Comparison of ENCODE assay signal across 22 cellular contexts in the genomic region with DNA sequence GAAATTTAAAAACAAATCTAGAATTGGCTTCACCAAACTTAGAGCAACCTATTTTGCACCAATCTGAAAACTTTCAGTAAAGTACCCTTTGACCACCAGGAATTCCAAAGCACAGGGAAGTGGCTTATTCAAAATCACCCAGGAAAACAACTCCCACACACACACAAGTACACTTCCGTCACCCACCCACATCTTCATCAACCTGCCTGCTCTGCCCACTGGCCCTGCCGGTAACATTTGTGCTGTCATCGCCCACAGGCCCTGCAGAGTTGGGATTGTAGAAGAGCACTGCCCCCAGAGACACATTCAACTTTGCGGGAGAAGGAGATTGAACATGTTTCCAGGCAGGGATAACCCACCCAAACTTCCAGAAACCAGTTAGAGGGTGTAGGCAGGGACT. TPM values are rescaled to one million over a fixed set of nuclear protein-coding genes. Genes with fewer than 3 reads are reported as not detected.
DNase-seq lines count a peak whose midpoint lies in the region; ATAC-seq and TF ChIP-seq lines count a peak whose summit lies in the region.
"Had no signal": no experiment of that assay in that cellular context is flagged by ENCODE, and none has a peak within 500 bp of the region (broad histone marks: within the 10 kb centered on the region; RNA-seq: fewer than 3 reads in every experiment).

No MANE protein-coding gene starts in this region.

- ATAC-seq in activated CD8-positive, alpha-beta T cell treated with anti-CD3 and anti-CD28 coated beads for 36 hours = no peak
- ATAC-seq: effector memory CD8-positive, alpha-beta T cell; upper lobe of right lung had no signal

- H3K36me3 ChIP-seq in thyroid gland = no peaks in the 10 kb centered on the region
- H3K36me3 ChIP-seq: sigmoid colon, upper lobe of right lung had no signal

- DNase-seq in stimulated activated CD4-positive, alpha-beta T cell treated with anti-CD3 and anti-CD28 coated beads, Interleukin-2, amount 100 ng/mL, for 24 hours = peak; percentile 24 to 44
- no peak for DNase-seq in stimulated activated CD4-positive, alpha-beta T cell treated with anti-CD3 and anti-CD28 coated beads, Interleukin-1b, Interleukin-23, amount 100 ng/mL, for 48 hours
- DNase-seq in activated CD8-positive, alpha-beta T cell treated with anti-CD3 and anti-CD28 coated beads for 36 hours = peak; percentile 53
- DNase-seq in fibroblast of mammary gland (ENCODE audit: low read depth) = peak; percentile 25
- peak; percentile 52 to 69 for DNase-seq in thyroid gland
- DNase-seq in effector CD8-positive, alpha-beta T cell (lab: John Stamatoyannopoulos, UW) = no peak
- DNase-seq in amygdala (lab: John Stamatoyannopoulos, UW) = no peak
- DNase-seq: activated CD8-positive, alpha-beta memory T cell treated with anti-CD3 and anti-CD28 coated beads for 24 hours; aorta; central memory CD4-positive, alpha-beta T cell; DMS79; effector memory CD8-positive, alpha-beta T cell; MM.1S; naive B cell; NCI-H146; NCI-H2171 treated with DMSO at 0.1 percent for 48 hours; NCI-H526; sigmoid colon; upper lobe of right lung had no signal

- peak overlapping the region in 1 of 3 donors; percentile 32 for H3K27ac ChIP-seq in thyroid gland
- H3K27ac ChIP-seq: parathyroid adenoma, sigmoid colon, upper lobe of right lung had no signal

- TF ChIP-seq CTCF in activated CD8-positive, alpha-beta T cell treated with anti-CD3 and anti-CD28 coated beads for 36 hours (IDR thresholded peaks at IDR 0.05) = no peak
- TF ChIP-seq CTCF in fibroblast of mammary gland (conservative IDR thresholded peaks at IDR 0.05; ENCODE audit: control insufficient read depth, insufficient read depth, low read depth, low read length) = no peak
- no peak for TF ChIP-seq CTCF in thyroid gland (IDR thresholded peaks at IDR 0.05)

- TF ChIP-seq POLR2A in thyroid gland (IDR thresholded peaks at IDR 0.05) = no peak

- H3K27me3 Mint-ChIP-seq in activated CD8-positive, alpha-beta T cell treated with anti-CD3 and anti-CD28 coated beads for 36 hours = no peaks in the 10 kb centered on the region
- H3K27me3 Mint-ChIP-seq: effector memory CD8-positive, alpha-beta T cell had no signal

- intact Hi-C loops in activated CD8-positive, alpha-beta T cell treated with anti-CD3 and anti-CD28 coated beads for 36 hours (cut with micrococcal nuclease) = no loop called here
- intact Hi-C loops in thyroid gland (cut with DNase I) = loop anchor here (10.0 kb wide), 2 partner anchors 139 to 169 kb away; no protein-coding TSS in a partner anchor

- H3K4me1 ChIP-seq in thyroid gland = peaks cover 16 to 30% of the 10 kb centered on the region in 2 donors

- H3K9me3 ChIP-seq in thyroid gland = no peaks in the 10 kb centered on the region
- H3K9me3 ChIP-seq: sigmoid colon, upper lobe of right lung had no signal

- no peaks in the 10 kb centered on the region for H3K9me3 Mint-ChIP-seq in activated CD8-positive, alpha-beta T cell treated with anti-CD3 and anti-CD28 coated beads for 36 hours
- H3K9me3 Mint-ChIP-seq: activated T-helper 2 cell treated with anti-CD3 and anti-CD28 coated beads, Interferon-gamma antibody, Interleukin-2, Interleukin-4, amounts not matched to agents 10 μg/mL and 5 μg/mL and 100 μg/mL, durations not matched to agents 14 hours and 24 hours and 36 hours; effector memory CD8-positive, alpha-beta T cell; naive B cell had no signal

- peaks cover 19% of the 10 kb centered on the region for H3K4me1 Mint-ChIP-seq in activated CD8-positive, alpha-beta T cell treated with anti-CD3 and anti-CD28 coated beads for 36 hours (ENCODE audit: low read depth)

- POLR2A ChIA-PET in activated CD8-positive, alpha-beta T cell treated with anti-CD3 and anti-CD28 coated beads for 36 hours (lab: Charles Lee) = interaction anchor here (1.0 kb wide), 1 partner anchor 21 kb away, joined by 4 read pairs; no protein-coding TSS in a partner anchor

- peak overlapping the region; percentile 60 for H3K27ac Mint-ChIP-seq in activated CD8-positive, alpha-beta T cell treated with anti-CD3 and anti-CD28 coated beads for 36 hours
- H3K27ac Mint-ChIP-seq: activated T-helper 2 cell treated with anti-CD3 and anti-CD28 coated beads, Interferon-gamma antibody, Interleukin-2, Interleukin-4, amounts not matched to agents 10 μg/mL and 5 μg/mL and 100 μg/mL, durations not matched to agents 14 hours and 24 hours and 36 hours had no signal

- H3K4me3 ChIP-seq in fibroblast of mammary gland (ENCODE audit: control insufficient read depth, low read depth, low read length) (no peak overlapping the region), thyroid gland (replicated peaks in 1 of 3) (no peak overlapping the region)
- H3K4me3 ChIP-seq: sigmoid colon, upper lobe of right lung had no signal

- 47 to 53% methylated on average over 2 to 4 of the region's 4 CpGs for WGBS in thyroid gland, 2 donors

- peak overlapping the region; percentile 6 for H3K4me3 Mint-ChIP-seq in activated CD8-positive, alpha-beta T cell treated with anti-CD3 and anti-CD28 coated beads for 36 hours
- H3K4me3 Mint-ChIP-seq: effector memory CD8-positive, alpha-beta T cell; naive B cell had no signal

- CTCF ChIA-PET in activated CD8-positive, alpha-beta T cell treated with anti-CD3 and anti-CD28 coated beads for 36 hours (lab: Charles Lee) = interaction anchor here (0.7 to 1.9 kb wide), 7 partner anchors 8 to 121 kb away, joined by 3 to 6 read pairs (median 4); no protein-coding TSS in a partner anchor

- H3K27me3 ChIP-seq in thyroid gland = no peaks in the 10 kb centered on the region

- H3K36me3 Mint-ChIP-seq in activated CD8-positive, alpha-beta T cell treated with anti-CD3 and anti-CD28 coated beads for 36 hours (ENCODE audit: low read depth) = no peaks in the 10 kb centered on the region
- H3K36me3 Mint-ChIP-seq: naive B cell had no signal

RNA-seq across cellular contexts. Expression of a gene that starts 19.3 kb away (rescaled TPM):
- total RNA-seq in activated CD8-positive, alpha-beta T cell treated with anti-CD3 and anti-CD28 coated beads for 36 hours = 10 to 100 TPM; 14.8 to 17.9 TPM
- 1 to 10 TPM in 3 of 4 donors, not detected in 1; 1.1 to 3.4 (median 2.5) TPM for total RNA-seq in thyroid gland
- total RNA-seq: glomerular endothelial cell had no signal

Comparison
In these comparisons a context has a peak if more than half of its experiments do, and no peak if none do; other contexts are left out.
1. DNase-seq: peak in stimulated activated CD4-positive, alpha-beta T cell treated with anti-CD3 and anti-CD28 coated beads, Interleukin-2, amount 100 ng/mL, for 24 hours (2 of 2), activated CD8-positive, alpha-beta T cell treated with anti-CD3 and anti-CD28 coated beads for 36 hours (single experiment), fibroblast of mammary gland (single experiment) and thyroid gland (2 of 2); none in stimulated activated CD4-positive, alpha-beta T cell treated with anti-CD3 and anti-CD28 coated beads, Interleukin-1b, Interleukin-23, amount 100 ng/mL, for 48 hours (single experiment), effector CD8-positive, alpha-beta T cell (single experiment) and amygdala (0 of 56).